6 cellular contexts compared by ENCODE assay signal in the genomic region with DNA sequence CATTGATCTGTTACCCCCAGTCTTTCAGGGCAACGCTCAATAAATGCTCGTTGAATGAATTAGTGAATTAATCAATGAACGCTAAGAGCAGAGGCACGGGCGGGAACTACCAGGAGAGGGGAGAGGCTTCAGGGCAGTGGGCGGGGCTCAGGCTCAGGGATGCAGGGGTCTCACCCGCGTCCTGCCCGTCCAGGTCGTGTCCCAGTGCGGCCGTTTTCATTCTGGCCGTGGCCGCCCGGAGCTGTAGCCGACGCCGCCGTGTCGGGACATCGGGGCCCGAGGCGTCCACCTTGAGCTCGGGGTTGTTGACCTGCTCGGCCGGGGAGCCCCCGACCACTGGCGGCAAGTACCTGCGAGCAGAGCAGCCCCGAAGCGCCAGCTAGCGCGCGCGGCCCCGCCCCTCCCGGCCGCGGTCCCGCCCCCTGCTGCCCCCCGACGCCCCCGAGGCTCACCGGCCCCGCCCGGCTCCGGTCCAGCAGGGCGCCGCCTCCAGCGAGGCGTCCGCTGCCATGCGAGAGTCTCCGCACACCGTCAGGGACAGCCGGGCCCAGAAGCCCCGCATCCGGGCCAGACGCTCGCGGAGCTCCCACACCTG. TPM values are rescaled to one million over a fixed set of nuclear protein-coding genes. Genes with fewer than 3 reads are reported as not detected.
DNase-seq lines count a peak whose midpoint lies in the region; ATAC-seq, FAIRE-seq and TF ChIP-seq lines count a peak whose summit lies in the region.

No MANE protein-coding gene starts in this region.

- H3K9me3 Mint-ChIP-seq in natural killer cell = no peaks in the 10 kb centered on the region

- H3K4me3 Mint-ChIP-seq in natural killer cell = peak overlapping the region; percentile 70

- peak; percentile 58 for FAIRE-seq in GM12892 (lab: Jason Lieb, UNC)

- ATAC-seq in natural killer cell (peak; percentile 70 to 78 (median 73)), GM21390 (IDR thresholded peaks at IDR 0.05; ENCODE audit: unreplicated experiment) (no peak), HG03457 (IDR thresholded peaks at IDR 0.05; ENCODE audit: unreplicated experiment) (no peak)

- DNase-seq in GM12892 (ENCODE audit: insufficient read length) (no peak), astrocyte of the cerebellum (ENCODE audit: low read depth) (no peak), natural killer cell (no peak), NCI-H774 (lab: John Stamatoyannopoulos, UW) (no peak)

- H3K27ac Mint-ChIP-seq in natural killer cell = no peak overlapping the region

- TF ChIP-seq CTCF in astrocyte of the cerebellum (IDR thresholded peaks at IDR 0.05; ENCODE audit: low read depth, low read length, missing control alignments) (no peak), natural killer cell (IDR thresholded peaks at IDR 0.05) (no peak)

- H3K4me1 Mint-ChIP-seq in natural killer cell = peaks cover 28 to 48% of the 10 kb centered on the region in 2 donors

- TF ChIP-seq POLR2A in GM12892 (IDR thresholded peaks at IDR 0.05; ENCODE audit: low read depth, low read length) = no peak

- in situ Hi-C loops in astrocyte of the cerebellum (cut with HindIII; ENCODE audit: low sequenced_read_pairs) = no loop called here

- peak overlapping the region; percentile 19 for H3K4me3 ChIP-seq in astrocyte of the cerebellum (ENCODE audit: low read depth, low read length)

- peaks cover 42 to 45% of the 10 kb centered on the region in 2 donors for H3K27me3 Mint-ChIP-seq in natural killer cell (ENCODE audit: low read depth in 2 of 2)

- intact Hi-C loops in natural killer cell (cut with micrococcal nuclease) = no loop called here

- no peaks in the 10 kb centered on the region for H3K36me3 Mint-ChIP-seq in natural killer cell

RNA-seq across cellular contexts. Expression of gene GAL3ST4, which starts 2.8 kb away (rescaled TPM):
- polyA plus RNA-seq in GM12892 (2012; ENCODE audit: missing spikeins) = 1.7 TPM
- total RNA-seq in natural killer cell = under 1 TPM; 0.78 to 0.95 (median 0.78) TPM

RNA-seq across cellular contexts. Expression of gene GPC2, which starts 6.0 kb away (rescaled TPM):
- 2.9 TPM for polyA plus RNA-seq in GM12892 (2012; ENCODE audit: missing spikeins)
- 1 to 10 TPM; 1.9 to 2.4 (median 2.3) TPM for total RNA-seq in natural killer cell

RNA-seq across cellular contexts. Expression of gene STAG3, which starts 6.5 kb away (rescaled TPM):
- 353 TPM for polyA plus RNA-seq in GM12892 (2012; ENCODE audit: missing spikeins)
- 1 to 10 TPM; 5.0 to 5.6 (median 5.5) TPM for total RNA-seq in natural killer cell

RNA-seq across cellular contexts. Expression of gene TRAPPC14, which starts 12.7 kb away (rescaled TPM):
- 10.1 TPM for polyA plus RNA-seq in GM12892 (2012; ENCODE audit: missing spikeins)
- total RNA-seq in natural killer cell = 10 to 100 TPM; 55.1 to 59.2 (median 56.5) TPM

RNA-seq across cellular contexts. Expression of gene LAMTOR4, which starts 22.5 kb away (rescaled TPM):
- polyA plus RNA-seq in GM12892 (2012; ENCODE audit: missing spikeins) = 172 TPM
- 100 to 1,000 TPM; 148 to 161 (median 156) TPM for total RNA-seq in natural killer cell

Comparison
In these comparisons a context has a peak if more than half of its experiments do, and no peak if none do; other contexts are left out.
1. ATAC-seq: peak in natural killer cell (3 of 3); none in GM21390 (single experiment) and HG03457 (single experiment).